12 cellular contexts compared by ENCODE assay signal in genomic region chr7:111329367-111330234, GRCh38.
DNase-seq lines count a peak whose midpoint lies in the region; ATAC-seq and TF ChIP-seq lines count a peak whose summit lies in the region.
"Had no signal": no experiment of that assay in that cellular context is flagged by ENCODE, and none has a peak within 500 bp of the region (broad histone marks: within the 10 kb centered on the region; RNA-seq: fewer than 3 reads in every experiment).

No MANE protein-coding gene starts in this region.

- H3K36me3 ChIP-seq in OCI-LY1 (ENCODE audit: insufficient read depth, low read length), result no peaks in the 10 kb centered on the region
- H3K36me3 ChIP-seq: prostate gland had no signal

- no peaks in the 10 kb centered on the region for H3K27me3 Mint-ChIP-seq in HFFc6 (ENCODE audit: insufficient read depth)

- no peak overlapping the region for H3K27ac ChIP-seq in OCI-LY1 (ENCODE audit: low read depth, low read length, poor library complexity, severe bottlenecking)
- H3K27ac ChIP-seq: prostate gland had no signal

- no peaks in the 10 kb centered on the region for H3K79me2 ChIP-seq in OCI-LY1 (ENCODE audit: insufficient read depth, low read length)

- peaks cover 17% of the 10 kb centered on the region for H3K4me1 Mint-ChIP-seq in HFFc6 (ENCODE audit: low read depth)

- H3K4me3 ChIP-seq in OCI-LY1 (ENCODE audit: low read depth, low read length, poor library complexity, severe bottlenecking), result no peak overlapping the region
- H3K4me3 ChIP-seq: prostate gland had no signal

- H3K4me3 Mint-ChIP-seq in HFFc6, result no peak overlapping the region

- no peaks in the 10 kb centered on the region for H3K27me3 ChIP-seq in OCI-LY1 (ENCODE audit: insufficient read depth, low read length)

- TF ChIP-seq CTCF in HFFc6 (IDR thresholded peaks at IDR 0.05) (peak; percentile 69), OCI-LY1 (IDR thresholded peaks at IDR 0.05; ENCODE audit: low read length) (peak; percentile 13; the same call in 1 of the 2 replicates)

- no peaks in the 10 kb centered on the region for H4K20me1 ChIP-seq in OCI-LY1 (ENCODE audit: insufficient read depth, low read length)

- H3K9me3 Mint-ChIP-seq in HFFc6, result no peaks in the 10 kb centered on the region

- H3K27ac Mint-ChIP-seq in HFFc6, result no peak overlapping the region; the same call in 1 of the 2 replicates

- no peaks in the 10 kb centered on the region for H3K9me3 ChIP-seq in OCI-LY1 (ENCODE audit: low read length)
- H3K9me3 ChIP-seq: prostate gland had no signal

- H3F3A ChIP-seq in OCI-LY1 (ENCODE audit: insufficient read depth, low read length), result no peaks in the 10 kb centered on the region

- H3K4me1 ChIP-seq in OCI-LY1 (ENCODE audit: insufficient read depth, low read length, severe bottlenecking), result no peaks in the 10 kb centered on the region
- H3K4me1 ChIP-seq: prostate gland had no signal

- H2AFZ ChIP-seq in OCI-LY1 (ENCODE audit: low read length), result no peak overlapping the region

- peak; percentile 81 for ATAC-seq in GM18498 (IDR thresholded peaks at IDR 0.05; ENCODE audit: unreplicated experiment)

- H3K9me2 ChIP-seq in OCI-LY1 (ENCODE audit: low read depth, low read length), result no peaks in the 10 kb centered on the region

- DNase-seq in HFFc6 (peak; percentile 48), iris pigment epithelial cell (ENCODE audit: low read depth) (peak; percentile 18), hippocampal formation (lab: John Stamatoyannopoulos, UW) (no peak), NCI-H2081 treated with DMSO at 0.1 percent for 48 hours (lab: John Stamatoyannopoulos, UW) (no peak), activated gamma-delta T cell (lab: John Stamatoyannopoulos, UW) (no peak)
- no peak for DNase-seq in activated CD4-positive, CD25-positive, alpha-beta regulatory T cell treated with anti-CD3 and anti-CD28 coated beads, Interleukin-2, amount 50 U/mL, for 72 hours
- DNase-seq: caudate nucleus, DMS79, GOT3 had no signal

- no peaks in the 10 kb centered on the region for H3K36me3 Mint-ChIP-seq in HFFc6 (ENCODE audit: low read depth)

- H3K9ac ChIP-seq in OCI-LY1 (ENCODE audit: low read length), result no peak overlapping the region

- H3K4me2 ChIP-seq in OCI-LY1 (ENCODE audit: low read length), result no peak overlapping the region

Comparison
In these comparisons a context has a peak if more than half of its experiments do, and no peak if none do; other contexts are left out.
1. DNase-seq: peak in HFFc6 (single experiment) and iris pigment epithelial cell (single experiment); none in hippocampal formation (0 of 2), activated CD4-positive, CD25-positive, alpha-beta regulatory T cell treated with anti-CD3 and anti-CD28 coated beads, Interleukin-2, amount 50 U/mL, for 72 hours (single experiment), NCI-H2081 treated with DMSO at 0.1 percent for 48 hours (single experiment) and activated gamma-delta T cell (single experiment).